ENCODE assay signal across 8 cellular contexts in genomic region chr10:101161494-101162299, GRCh38. TPM values are rescaled to one million over a fixed set of nuclear protein-coding genes. Genes with fewer than 3 reads are reported as not detected.
DNase-seq lines count a peak whose midpoint lies in the region; ATAC-seq and TF ChIP-seq lines count a peak whose summit lies in the region.

No MANE protein-coding gene starts in this region.

- WGBS in SK-N-SH (ENCODE audit: low lambda C conversion rate), result 10% methylated on average over 19 of the region's 20 CpGs
- WGBS in tibial nerve, 2 donors, result 2 to 4% methylated on average over 20 of the region's 20 CpGs

- H3K9me3 Mint-ChIP-seq in activated naive CD4-positive, alpha-beta T cell treated with anti-CD3 and anti-CD28 coated beads, Interleukin-2, amount 10 ng/mL, durations not matched to agents 7 days and 5 days, result no peaks in the 10 kb centered on the region

- DNase-seq in ELR (ENCODE audit: low read depth) (peak; percentile 73), SK-N-SH (peak; percentile 77), head of caudate nucleus (peak; percentile 26 to 89 (median 76)), pons (ENCODE audit: low spot score) (peak; percentile 66), tibial nerve (ENCODE audit: low spot score in 2 of 2) (peak; percentile 44 to 64)
- peak; percentile 78 for DNase-seq in activated naive CD4-positive, alpha-beta T cell treated with anti-CD3 and anti-CD28 coated beads, Interleukin-2, amount 10 ng/mL, durations not matched to agents 7 days and 5 days

- no peak for TF ChIP-seq POLR2A in tibial nerve (IDR thresholded peaks at IDR 0.05)

- H3K9ac ChIP-seq in Loucy (ENCODE audit: low read depth, low read length, poor library complexity, severe bottlenecking) (no peak overlapping the region), SK-N-SH (no peak overlapping the region)

- H3K4me3 Mint-ChIP-seq in activated naive CD4-positive, alpha-beta T cell treated with anti-CD3 and anti-CD28 coated beads, Interleukin-2, amount 10 ng/mL, durations not matched to agents 7 days and 5 days, result no peak overlapping the region

- TF ChIP-seq EP300 in SK-N-SH (IDR thresholded peaks at IDR 0.05; ENCODE audit: borderline replicate concordance in 1 of 2, low read depth in 1 of 2, low read length in 1 of 2) (no peak), tibial nerve (IDR thresholded peaks at IDR 0.05) (no peak)

- H3K4me3 ChIP-seq in Loucy (ENCODE audit: low read length, poor library complexity, severe bottlenecking), result no peak overlapping the region
- H3K4me3 ChIP-seq in SK-N-SH (ENCODE audit: low read depth in 2 of 2, low read length in 1 of 2), result peak overlapping the region; percentile 48 to 64
- peak overlapping the region in 2 of 4 donors; percentile 18 to 19 for H3K4me3 ChIP-seq in tibial nerve

- H2AFZ ChIP-seq in Loucy (ENCODE audit: low read length) (peak overlapping the region; percentile 57; the same call in 1 of the 2 replicates), SK-N-SH (ENCODE audit: low read depth) (peak overlapping the region; percentile 49; the same call in 1 of the 2 replicates)

- POLR2A ChIA-PET in SK-N-SH (lab: Yijun Ruan, JAX), result no interaction called here

- H3K27ac Mint-ChIP-seq in activated naive CD4-positive, alpha-beta T cell treated with anti-CD3 and anti-CD28 coated beads, Interleukin-2, amount 10 ng/mL, durations not matched to agents 7 days and 5 days, result peak overlapping the region; percentile 64

- no peaks in the 10 kb centered on the region for H3K9me3 ChIP-seq in Loucy (ENCODE audit: insufficient read depth, low read depth, low read length)
- no peaks in the 10 kb centered on the region for H3K9me3 ChIP-seq in SK-N-SH
- no peaks in the 10 kb centered on the region for H3K9me3 ChIP-seq in tibial nerve

- H3K4me1 Mint-ChIP-seq in activated naive CD4-positive, alpha-beta T cell treated with anti-CD3 and anti-CD28 coated beads, Interleukin-2, amount 10 ng/mL, durations not matched to agents 7 days and 5 days, result peaks cover 8% of the 10 kb centered on the region

- H3F3A ChIP-seq in Loucy (ENCODE audit: low read depth) (no peaks in the 10 kb centered on the region), SK-N-SH (replicated peaks; ENCODE audit: insufficient read depth) (no peaks in the 10 kb centered on the region)

- no peaks in the 10 kb centered on the region for H3K36me3 Mint-ChIP-seq in activated naive CD4-positive, alpha-beta T cell treated with anti-CD3 and anti-CD28 coated beads, Interleukin-2, amount 10 ng/mL, durations not matched to agents 7 days and 5 days

- TF ChIP-seq CTCF in Loucy (conservative IDR thresholded peaks at IDR 0.05; ENCODE audit: low read length) (peak; percentile 99), SK-N-SH (IDR thresholded peaks at IDR 0.05) (peak; percentile 96), tibial nerve (IDR thresholded peaks at IDR 0.05) (peak; percentile 78 to 93 (median 92))

- intact Hi-C loops in head of caudate nucleus (cut with DNase I), result no loop called here

- H4K20me1 ChIP-seq in Loucy (ENCODE audit: insufficient read depth, low read length, poor library complexity, severe bottlenecking) (no peaks in the 10 kb centered on the region), SK-N-SH (ENCODE audit: insufficient read depth) (no peaks in the 10 kb centered on the region)

- H3K79me2 ChIP-seq in Loucy (ENCODE audit: insufficient read depth, low read length) (no peaks in the 10 kb centered on the region), SK-N-SH (ENCODE audit: insufficient read depth) (no peaks in the 10 kb centered on the region)

- H3K4me1 ChIP-seq in Loucy (ENCODE audit: insufficient read depth, low read length, poor library complexity, severe bottlenecking) (peaks cover 5% of the 10 kb centered on the region), SK-N-SH (ENCODE audit: control insufficient read depth in 1 of 2, insufficient read depth in 2 of 2, low read depth in 1 of 2, low read length in 1 of 2) (peaks cover 0 to 10% of the 10 kb centered on the region in 2 experiments; a peak in 1 of 4 replicates), tibial nerve (peaks cover 0 to 7% (median 0%) of the 10 kb centered on the region in 4 donors)

- peak; percentile 85 for TF ChIP-seq RAD21 in SK-N-SH (IDR thresholded peaks at IDR 0.05; ENCODE audit: low read length)

- ATAC-seq in GM19397 (IDR thresholded peaks at IDR 0.05; ENCODE audit: unreplicated experiment), result no peak

- CTCF ChIA-PET in SK-N-SH (lab: Yijun Ruan, JAX), result interaction anchor here (0.6 to 8.5 kb wide), 40 partner anchors 9 to 619 kb away, joined by 3 to 95 read pairs (median 4); no protein-coding TSS in a partner anchor
- CTCF ChIA-PET in activated naive CD4-positive, alpha-beta T cell treated with anti-CD3 and anti-CD28 coated beads, Interleukin-2, amount 10 ng/mL, durations not matched to agents 7 days and 5 days (lab: Charles Lee), result interaction anchor here (0.8 to 2.2 kb wide), 12 partner anchors 10 to 282 kb away, joined by 3 to 12 read pairs (median 5); no protein-coding TSS in a partner anchor

- H3K27me3 ChIP-seq in Loucy (ENCODE audit: insufficient read depth, low read length, poor library complexity, severe bottlenecking) (no peaks in the 10 kb centered on the region), SK-N-SH (ENCODE audit: insufficient read depth) (peaks cover 33% of the 10 kb centered on the region), tibial nerve (peaks cover 0 to 66% of the 10 kb centered on the region in 2 donors)

- H3K36me3 ChIP-seq in Loucy (ENCODE audit: insufficient read depth, low read length) (no peaks in the 10 kb centered on the region), SK-N-SH (replicated peaks in 1 of 2; ENCODE audit: control insufficient read depth in 1 of 2, insufficient read depth in 2 of 2, low read length in 1 of 2) (no peaks in the 10 kb centered on the region), tibial nerve (no peaks in the 10 kb centered on the region)

- H3K4me2 ChIP-seq in Loucy (ENCODE audit: low read depth, low read length, poor library complexity, severe bottlenecking) (peak overlapping the region; percentile 9), SK-N-SH (peak overlapping the region; percentile 78)

- H3K9me2 ChIP-seq in Loucy (replicated peaks; ENCODE audit: low read depth, low read length) (no peaks in the 10 kb centered on the region), SK-N-SH (no peaks in the 10 kb centered on the region)

- peaks cover 72% of the 10 kb centered on the region for H3K27me3 Mint-ChIP-seq in activated naive CD4-positive, alpha-beta T cell treated with anti-CD3 and anti-CD28 coated beads, Interleukin-2, amount 10 ng/mL, durations not matched to agents 7 days and 5 days

- H3K27ac ChIP-seq in SK-N-SH (ENCODE audit: low read depth in 2 of 2, low read length in 1 of 2), result no peak overlapping the region
- no peak overlapping the region for H3K27ac ChIP-seq in tibial nerve

TF ChIP-seq in SK-N-SH, 30 proteins besides CTCF, POLR2A, EP300 and RAD21:
- TF ChIP-seq RCOR1 (IDR thresholded peaks at IDR 0.05; ENCODE audit: low read length) (0 out of 2 replicates have a peak, but pooled peaks have one; percentile 23), CHD2 (IDR thresholded peaks at IDR 0.05; ENCODE audit: low read length, partially characterized antibody) (peak; percentile 20), FOXM1 (IDR thresholded peaks at IDR 0.05; ENCODE audit: low read depth) (no peak; the same call in 1 of the 2 replicates), FOXJ3 (CRISPR knock-in tag; IDR thresholded peaks at IDR 0.05) (no peak), SIN3A (IDR thresholded peaks at IDR 0.05; ENCODE audit: borderline replicate concordance, low read depth, low read length) (no peak), SMC3 (IDR thresholded peaks at IDR 0.05; ENCODE audit: low read depth, low read length) (peak; percentile 78)
- TF ChIP-seq, protein P1, sequence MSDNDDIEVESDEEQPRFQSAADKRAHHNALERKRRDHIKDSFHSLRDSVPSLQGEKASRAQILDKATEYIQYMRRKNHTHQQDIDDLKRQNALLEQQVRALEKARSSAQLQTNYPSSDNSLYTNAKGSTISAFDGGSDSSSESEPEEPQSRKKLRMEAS (IDR thresholded peaks at IDR 0.05; ENCODE audit: low read depth), result no peak
TF ChIP-seq in SK-N-SH: peak in this region for 3.

RNA-seq across cellular contexts. Expression of gene TLX1, which starts 30.6 kb away (rescaled TPM):
- 0.02 TPM in 1 of 2 replicates, not detected in the other for polyA plus RNA-seq in SK-N-SH (2012; rRNA removed)
- 0.03 TPM in 1 of 2 replicates, not detected in the other for polyA plus RNA-seq in SK-N-SH (2012; cell fraction: cytosol; rRNA removed)
- polyA plus RNA-seq in SK-N-SH (2012; cell fraction: nucleus; rRNA removed), result not detected in 2 replicates
- not detected for total RNA-seq in tibial nerve
